Comparison of ENCODE assay signal across 2 cellular contexts in the genomic region with DNA sequence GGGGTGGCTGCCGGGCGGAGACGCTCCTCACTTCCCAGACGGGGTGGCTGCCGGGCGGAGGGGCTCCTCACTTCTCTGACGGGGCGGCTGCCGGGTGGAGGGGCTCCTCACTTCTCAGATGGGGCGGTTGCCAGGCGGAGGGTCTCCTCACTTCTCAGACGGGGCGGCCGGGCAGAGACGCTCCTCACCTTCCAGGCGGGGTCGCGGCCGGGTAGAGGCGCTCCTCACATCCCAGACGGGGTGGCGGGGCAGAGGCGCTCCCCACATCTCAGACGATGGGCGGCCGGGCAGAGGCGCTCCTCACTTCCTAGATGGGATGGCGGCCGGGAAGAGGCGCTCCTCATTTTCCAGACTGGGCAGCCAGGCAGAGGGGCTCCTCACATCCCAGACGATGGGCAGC. TPM values are rescaled to one million over a fixed set of nuclear protein-coding genes. Genes with fewer than 3 reads are reported as not detected.
"Had no signal": no experiment of that assay in that cellular context is flagged by ENCODE, and none has a peak within 500 bp of the region (broad histone marks: within the 10 kb centered on the region; RNA-seq: fewer than 3 reads in every experiment).

No MANE protein-coding gene starts in this region.

RNA-seq across cellular contexts. Expression of gene GOLGA6L7, which starts 1.3 kb away (rescaled TPM):
- total RNA-seq: G401, GM12878 had no signal
